ENCODE assay signal across 11 cellular contexts in genomic region chr15:69305204-69305931, GRCh38. TPM values are rescaled to one million over a fixed set of nuclear protein-coding genes. Genes with fewer than 3 reads are reported as not detected.
DNase-seq lines count a peak whose midpoint lies in the region; ATAC-seq and TF ChIP-seq lines count a peak whose summit lies in the region.
"Had no signal": no experiment of that assay in that cellular context is flagged by ENCODE, and none has a peak within 500 bp of the region (broad histone marks: within the 10 kb centered on the region; RNA-seq: fewer than 3 reads in every experiment).

No MANE protein-coding gene starts in this region.

- no peak overlapping the region for H3K4ac ChIP-seq in mesenchymal stem cell (ENCODE audit: low read depth in 1 of 2, low read length in 2 of 2)

- no peaks in the 10 kb centered on the region for H3K27me3 ChIP-seq in MG63
- H3K27me3 ChIP-seq in mesenchymal stem cell (ENCODE audit: control insufficient read depth in 1 of 2, insufficient read depth in 1 of 2, low read length in 2 of 2): no peaks in the 10 kb centered on the region

- H2BK15ac ChIP-seq in mesenchymal stem cell (ENCODE audit: low read depth, poor library complexity, severe bottlenecking): peak overlapping the region; percentile 15

- peak overlapping the region in 1 of 2 experiments; percentile 73 for H3K18ac ChIP-seq in mesenchymal stem cell (ENCODE audit: low read depth in 1 of 2, low read length in 2 of 2)

- H3K9me3 Mint-ChIP-seq in activated T-cell treated with anti-CD3 and anti-CD28 coated beads, Interleukin-2, amount 50 U/mL, for 72 hours: no peaks in the 10 kb centered on the region
- H3K9me3 Mint-ChIP-seq: T-cell had no signal

- peak; percentile 52 for DNase-seq in AG09319 (ENCODE audit: extremely low read depth, low read depth)
- DNase-seq in MG63: peak; percentile 99
- DNase-seq in choroid plexus epithelial cell (ENCODE audit: low read depth): peak; percentile 92
- peak; percentile 95 for DNase-seq in mesenchymal stem cell
- DNase-seq in activated T-cell treated with anti-CD3 and anti-CD28 coated beads, Interleukin-2, amount 50 U/mL, for 72 hours: no peak
- no peak for DNase-seq in NCI-H1694 (lab: John Stamatoyannopoulos, UW)
- DNase-seq in SIG-M5 treated with dmso at 0.1 percent for 504 hours (lab: John Stamatoyannopoulos, UW; ENCODE audit: unreplicated experiment): no peak
- DNase-seq: activated naive CD4-positive, alpha-beta T cell treated with anti-CD3 and anti-CD28 coated beads, Interleukin-2, amount 50 U/mL, for 16 hours; T-cell had no signal

- no peak overlapping the region for H2AFZ ChIP-seq in mesenchymal stem cell (ENCODE audit: low read depth, low read length)

- no peaks in the 10 kb centered on the region for H3K79me1 ChIP-seq in mesenchymal stem cell (replicated peaks; ENCODE audit: low read length, poor library complexity, severe bottlenecking)

- H3K36me3 Mint-ChIP-seq in activated T-cell treated with anti-CD3 and anti-CD28 coated beads, Interleukin-2, amount 50 U/mL, for 72 hours (ENCODE audit: insufficient read depth in 2 of 2): no peaks in the 10 kb centered on the region
- H3K36me3 Mint-ChIP-seq: IgD-negative memory B cell, T-cell had no signal

- no peak overlapping the region for H3K27ac Mint-ChIP-seq in activated T-cell treated with anti-CD3 and anti-CD28 coated beads, Interleukin-2, amount 50 U/mL, for 72 hours
- H3K27ac Mint-ChIP-seq: IgD-negative memory B cell, T-cell had no signal

- H4K8ac ChIP-seq in mesenchymal stem cell (ENCODE audit: low read length): peak overlapping the region; percentile 8

- 36% methylated on average over 7 of the region's 20 CpGs for WGBS in mesenchymal stem cell

- H3K4me3 ChIP-seq in MG63 (peak overlapping the region; percentile 15; the same call in 1 of the 2 replicates), choroid plexus epithelial cell (ENCODE audit: low read depth, low read length) (no peak overlapping the region), mesenchymal stem cell (ENCODE audit: insufficient read depth in 1 of 2, low read depth in 1 of 2, low read length in 2 of 2) (no peak overlapping the region)

- H2BK5ac ChIP-seq in mesenchymal stem cell (ENCODE audit: low read depth, low read length, poor library complexity, severe bottlenecking): no peak overlapping the region

- peaks cover 53% of the 10 kb centered on the region for H3K27me3 Mint-ChIP-seq in activated T-cell treated with anti-CD3 and anti-CD28 coated beads, Interleukin-2, amount 50 U/mL, for 72 hours (ENCODE audit: low read depth)

- H4K91ac ChIP-seq in mesenchymal stem cell (ENCODE audit: low read length): peak overlapping the region; percentile 8

- no peaks in the 10 kb centered on the region for H3K4me1 Mint-ChIP-seq in activated T-cell treated with anti-CD3 and anti-CD28 coated beads, Interleukin-2, amount 50 U/mL, for 72 hours (ENCODE audit: low read depth)

- H3K23ac ChIP-seq in mesenchymal stem cell (ENCODE audit: low read length in 2 of 2): no peak overlapping the region

- no peak overlapping the region for H3K4me2 ChIP-seq in mesenchymal stem cell (ENCODE audit: low read length, poor library complexity, severe bottlenecking)

- H2AK5ac ChIP-seq in mesenchymal stem cell (ENCODE audit: low read length, severe bottlenecking): no peak overlapping the region

- no peak overlapping the region for H3K4me3 Mint-ChIP-seq in activated T-cell treated with anti-CD3 and anti-CD28 coated beads, Interleukin-2, amount 50 U/mL, for 72 hours
- H3K4me3 Mint-ChIP-seq: IgD-negative memory B cell, T-cell had no signal

- no peaks in the 10 kb centered on the region for H3K9me3 ChIP-seq in MG63
- H3K9me3 ChIP-seq in mesenchymal stem cell (ENCODE audit: control insufficient read depth, low read length): no peaks in the 10 kb centered on the region

- no peak overlapping the region for H2BK120ac ChIP-seq in mesenchymal stem cell (ENCODE audit: low read depth, low read length)

- no peak overlapping the region for H3K27ac ChIP-seq in mesenchymal stem cell (ENCODE audit: low read length, poor library complexity, severe bottlenecking)

- H3K14ac ChIP-seq in mesenchymal stem cell (ENCODE audit: low read length in 2 of 2): no peak overlapping the region

- ATAC-seq in HG02973 (IDR thresholded peaks at IDR 0.05; ENCODE audit: unreplicated experiment): no peak
- ATAC-seq in activated T-cell treated with anti-CD3 and anti-CD28 coated beads, Interleukin-2, amount 50 U/mL, for 72 hours (replicated peaks in 1 of 2): no peak
- ATAC-seq: T-cell had no signal

- peaks cover 23% of the 10 kb centered on the region for H3K4me1 ChIP-seq in mesenchymal stem cell (ENCODE audit: control insufficient read depth, insufficient read depth, low read depth, low read length)

- peak overlapping the region; percentile 79 for H3K9ac ChIP-seq in mesenchymal stem cell (ENCODE audit: low read length)

- H2BK12ac ChIP-seq in mesenchymal stem cell (ENCODE audit: low read length in 2 of 2): peak overlapping the region in 1 of 2 experiments; percentile 92

- H3K36me3 ChIP-seq in MG63 (peaks cover 21% of the 10 kb centered on the region), mesenchymal stem cell (ENCODE audit: control insufficient read depth in 1 of 2, insufficient read depth in 2 of 2, low read depth in 1 of 2, low read length in 2 of 2) (peaks cover 0 to 5% of the 10 kb centered on the region in 2 experiments)

- TF ChIP-seq CTCF in AG09319 (IDR thresholded peaks at IDR 0.05; ENCODE audit: low read depth, low read length) (no peak), choroid plexus epithelial cell (conservative IDR thresholded peaks at IDR 0.05; ENCODE audit: low read depth, low read length) (no peak)

RNA-seq across cellular contexts. Expression of gene PAQR5, which starts 6.7 kb away (rescaled TPM):
- total RNA-seq in MG63 (2014; rRNA removed; shearing (Covaris generic); ENCODE audit: low replicate concordance): 8.6 and 8.9 TPM in 2 replicates
- polyA plus RNA-seq in mesenchymal stem cell (2013, experiment 1 of 2): 8.3 TPM
- polyA plus RNA-seq in mesenchymal stem cell (2013, experiment 2 of 2): 8.1 TPM
- total RNA-seq in activated T-cell treated with anti-CD3 and anti-CD28 coated beads, Interleukin-2, amount 50 U/mL, for 72 hours: under 1 TPM in 1 of 2 donors, not detected in 1; 0.07 TPM
- polyA plus RNA-seq: IgD-negative memory B cell had no signal

Comparison
In these comparisons a context has a peak if more than half of its experiments do, and no peak if none do; other contexts are left out.
1. DNase-seq: peak in AG09319 (single experiment), MG63 (single experiment), choroid plexus epithelial cell (single experiment) and mesenchymal stem cell (single experiment); none in activated T-cell treated with anti-CD3 and anti-CD28 coated beads, Interleukin-2, amount 50 U/mL, for 72 hours (0 of 2), NCI-H1694 (single experiment) and SIG-M5 treated with dmso at 0.1 percent for 504 hours (single experiment).